35 cellular contexts compared by ENCODE assay signal in genomic region chr18:78418379-78418778, GRCh38.
"Had no signal": no experiment of that assay in that cellular context is flagged by ENCODE, and none has a peak within 500 bp of the region (broad histone marks: within the 10 kb centered on the region; RNA-seq: fewer than 3 reads in every experiment).

No MANE protein-coding gene starts in this region.

- H3K36me3 ChIP-seq: adrenal gland, brain microvascular endothelial cell, breast epithelium had no signal

- H3K9me3 ChIP-seq: adrenal gland, body of pancreas, breast epithelium had no signal

- H3K4me3 ChIP-seq: adrenal gland, body of pancreas, breast epithelium had no signal

- H3K9me3 Mint-ChIP-seq: activated B cell treated with CpG ODN at 0.5 μM for 24 hours; activated CD4-positive, alpha-beta memory T cell treated with anti-CD3 and anti-CD28 coated beads for 36 hours; activated CD4-positive, alpha-beta T cell treated with anti-CD3 and anti-CD28 coated beads, Interleukin-2, amount 10 ng/mL, durations not matched to agents 24 days and 14 days; activated CD8-positive, alpha-beta T cell treated with anti-CD3 and anti-CD28 coated beads for 36 hours; activated naive CD4-positive, alpha-beta T cell treated with anti-CD3 and anti-CD28 coated beads for 36 hours; activated naive CD4-positive, alpha-beta T cell treated with anti-CD3 and anti-CD28 coated beads, Interleukin-2, amount 50 U/mL, for 72 hours; activated naive CD8-positive, alpha-beta T cell treated with anti-CD3 and anti-CD28 coated beads for 36 hours; activated T-cell treated with anti-CD3 and anti-CD28 coated beads, Interleukin-2, amount 50 U/mL, for 4 hours; activated T-cell treated with anti-CD3 and anti-CD28 coated beads, Interleukin-2, amount 50 U/mL, for 72 hours; activated T-helper 1 cell treated with anti-CD3 and anti-CD28 coated beads, Interleukin-12 subunit alpha, Interleukin-12 subunit beta, Interleukin-2, Interleukin-4 antibody, amounts not matched to agents 30 ng/mL and 10 ng/mL and 1 ng/mL, durations not matched to agents 14 hours and 24 hours and 36 hours; activated T-helper 17 cell treated with anti-CD3 and anti-CD28 coated beads, Interleukin-2, amount 50 U/mL, for 72 hours; T-helper 1 cell treated with Interleukin-12 subunit alpha and Interleukin-12 subunit beta and Interleukin-4 antibody, amounts not matched to agents 30 μg/mL and 1 μg/mL, for 36 hours; T-helper 2 cell treated with Interferon-gamma antibody and Interleukin-4, amounts not matched to agents 5 μg/mL and 100 μg/mL, for 36 hours had no signal

- H3K4me3 Mint-ChIP-seq: activated B cell treated with CpG ODN at 0.5 μM for 24 hours; activated CD4-positive, alpha-beta memory T cell treated with anti-CD3 and anti-CD28 coated beads for 36 hours; activated CD4-positive, alpha-beta T cell treated with anti-CD3 and anti-CD28 coated beads, Interleukin-2, amount 10 ng/mL, durations not matched to agents 24 days and 14 days; activated CD8-positive, alpha-beta T cell treated with anti-CD3 and anti-CD28 coated beads for 36 hours; activated naive CD4-positive, alpha-beta T cell treated with anti-CD3 and anti-CD28 coated beads for 36 hours; activated naive CD8-positive, alpha-beta T cell treated with anti-CD3 and anti-CD28 coated beads for 36 hours; activated T-cell treated with anti-CD3 and anti-CD28 coated beads, Interleukin-2, amount 50 U/mL, for 4 hours; activated T-cell treated with anti-CD3 and anti-CD28 coated beads, Interleukin-2, amount 50 U/mL, for 72 hours; activated T-helper 1 cell treated with anti-CD3 and anti-CD28 coated beads, Interleukin-12 subunit alpha, Interleukin-12 subunit beta, Interleukin-2, Interleukin-4 antibody, amounts not matched to agents 30 ng/mL and 10 ng/mL and 1 ng/mL, durations not matched to agents 14 hours and 24 hours and 36 hours; activated T-helper 17 cell treated with anti-CD3 and anti-CD28 coated beads, Interleukin-2, amount 50 U/mL, for 72 hours; T-helper 1 cell treated with Interleukin-12 subunit alpha and Interleukin-12 subunit beta and Interleukin-4 antibody, amounts not matched to agents 30 μg/mL and 1 μg/mL, for 36 hours; T-helper 2 cell treated with Interferon-gamma antibody and Interleukin-4, amounts not matched to agents 5 μg/mL and 100 μg/mL, for 36 hours had no signal

- H3K27me3 Mint-ChIP-seq: activated B cell treated with CpG ODN at 0.5 μM for 24 hours; activated CD4-positive, alpha-beta memory T cell treated with anti-CD3 and anti-CD28 coated beads for 36 hours; activated CD4-positive, alpha-beta T cell treated with anti-CD3 and anti-CD28 coated beads, Interleukin-2, amount 10 ng/mL, durations not matched to agents 24 days and 14 days; activated T-helper 17 cell treated with anti-CD3 and anti-CD28 coated beads, Interleukin-2, amount 50 U/mL, for 72 hours had no signal

- H3K4me1 Mint-ChIP-seq: activated B cell treated with CpG ODN at 0.5 μM for 24 hours; activated CD4-positive, alpha-beta T cell treated with anti-CD3 and anti-CD28 coated beads, Interleukin-2, amount 10 ng/mL, durations not matched to agents 24 days and 14 days; activated naive CD8-positive, alpha-beta T cell treated with anti-CD3 and anti-CD28 coated beads for 36 hours; activated T-helper 17 cell treated with anti-CD3 and anti-CD28 coated beads, Interleukin-2, amount 50 U/mL, for 72 hours had no signal

- H3K36me3 Mint-ChIP-seq: activated CD4-positive, alpha-beta memory T cell treated with anti-CD3 and anti-CD28 coated beads for 36 hours; activated naive CD4-positive, alpha-beta T cell treated with anti-CD3 and anti-CD28 coated beads, Interleukin-2, amount 50 U/mL, for 72 hours; activated naive CD8-positive, alpha-beta T cell treated with anti-CD3 and anti-CD28 coated beads for 36 hours had no signal

- DNase-seq: activated B cell treated with CpG ODN at 0.5 μM for 24 hours; activated CD4-positive, alpha-beta memory T cell treated with anti-CD3 and anti-CD28 coated beads for 36 hours; activated CD4-positive, alpha-beta T cell treated with anti-CD3 and anti-CD28 coated beads for 4 hours; activated CD4-positive, alpha-beta T cell treated with anti-CD3 and anti-CD28 coated beads, Interleukin-2, amount 10 ng/mL, durations not matched to agents 24 days and 14 days; activated CD4-positive, alpha-beta T cell treated with anti-CD3 and anti-CD28 coated beads, Interleukin-2, amount 50 U/mL, for 1 hour; activated CD4-positive, alpha-beta T cell treated with anti-CD3 and anti-CD28 coated beads, Interleukin-2, amount 50 U/mL, for 4 hours; activated CD4-positive, CD25-positive, alpha-beta regulatory T cell treated with anti-CD3 and anti-CD28 coated beads, Interleukin-2, amount 50 U/mL, for 72 hours; activated CD8-positive, alpha-beta memory T cell treated with anti-CD3 and anti-CD28 coated beads, Interleukin-2, amount 50 U/mL, for 4 hours; activated CD8-positive, alpha-beta T cell treated with anti-CD3 and anti-CD28 coated beads for 36 hours; activated effector memory CD4-positive, alpha-beta T cell treated with anti-CD3 and anti-CD28 coated beads, Interleukin-2, amount 50 U/mL, for 16 hours; activated gamma-delta T cell treated with Interleukin-2 at 50 U/mL for 16 hours; activated naive CD4-positive, alpha-beta T cell; activated naive CD4-positive, alpha-beta T cell treated with anti-CD3 and anti-CD28 coated beads for 36 hours; activated naive CD4-positive, alpha-beta T cell treated with anti-CD3 and anti-CD28 coated beads, Interleukin-2, amount 50 U/mL, for 16 hours; activated naive CD8-positive, alpha-beta T cell treated with anti-CD3 and anti-CD28 coated beads for 36 hours; activated T-cell treated with anti-CD3 and anti-CD28 coated beads for 4 hours; activated T-cell treated with anti-CD3 and anti-CD28 coated beads, Interleukin-2, amount 50 U/mL, for 1 hour; activated T-cell treated with anti-CD3 and anti-CD28 coated beads, Interleukin-2, amount 50 U/mL, for 4 hours; activated T-cell treated with anti-CD3 and anti-CD28 coated beads, Interleukin-2, amount 50 U/mL, for 72 hours; amniotic stem cell; aorta; body of pancreas; brain microvascular endothelial cell; central memory CD4-positive, alpha-beta T cell; T-helper 1 cell; T-helper 2 cell; T-helper 9 cell had no signal

- ATAC-seq: activated CD8-positive, alpha-beta T cell treated with anti-CD3 and anti-CD28 coated beads for 36 hours; activated naive CD4-positive, alpha-beta T cell treated with anti-CD3 and anti-CD28 coated beads, Interleukin-2, amount 50 U/mL, for 72 hours; activated T-cell treated with anti-CD3 and anti-CD28 coated beads, Interleukin-2, amount 50 U/mL, for 4 hours; activated T-cell treated with anti-CD3 and anti-CD28 coated beads, Interleukin-2, amount 50 U/mL, for 72 hours; activated T-helper 17 cell treated with anti-CD3 and anti-CD28 coated beads, Interleukin-2, amount 50 U/mL, for 72 hours; body of pancreas had no signal

- H3K27ac ChIP-seq: adrenal gland, body of pancreas, brain microvascular endothelial cell, breast epithelium, VCaP had no signal

- H3K27ac Mint-ChIP-seq: activated B cell treated with CpG ODN at 0.5 μM for 24 hours; activated CD4-positive, alpha-beta memory T cell treated with anti-CD3 and anti-CD28 coated beads for 36 hours; activated CD4-positive, alpha-beta T cell treated with anti-CD3 and anti-CD28 coated beads, Interleukin-2, amount 10 ng/mL, durations not matched to agents 24 days and 14 days; activated CD8-positive, alpha-beta T cell treated with anti-CD3 and anti-CD28 coated beads for 36 hours; activated naive CD4-positive, alpha-beta T cell treated with anti-CD3 and anti-CD28 coated beads for 36 hours; activated naive CD4-positive, alpha-beta T cell treated with anti-CD3 and anti-CD28 coated beads, Interleukin-2, amount 50 U/mL, for 72 hours; activated naive CD8-positive, alpha-beta T cell treated with anti-CD3 and anti-CD28 coated beads for 36 hours; activated T-cell treated with anti-CD3 and anti-CD28 coated beads, Interleukin-2, amount 50 U/mL, for 72 hours; activated T-helper 1 cell treated with anti-CD3 and anti-CD28 coated beads, Interleukin-12 subunit alpha, Interleukin-12 subunit beta, Interleukin-2, Interleukin-4 antibody, amounts not matched to agents 30 ng/mL and 10 ng/mL and 1 ng/mL, durations not matched to agents 14 hours and 24 hours and 36 hours; activated T-helper 17 cell treated with anti-CD3 and anti-CD28 coated beads, Interleukin-2, amount 50 U/mL, for 72 hours; T-helper 1 cell treated with Interleukin-12 subunit alpha and Interleukin-12 subunit beta and Interleukin-4 antibody, amounts not matched to agents 30 μg/mL and 1 μg/mL, for 36 hours; T-helper 2 cell treated with Interferon-gamma antibody and Interleukin-4, amounts not matched to agents 5 μg/mL and 100 μg/mL, for 36 hours had no signal

- H3K27me3 ChIP-seq: adrenal gland, body of pancreas, brain microvascular endothelial cell had no signal
